ENCODE assay signal across 8 cellular contexts in genomic region chr10:91908358-91909177, GRCh38. TPM values are rescaled to one million over a fixed set of nuclear protein-coding genes. Genes with fewer than 3 reads are reported as not detected.
A peak's percentile ranks its signal among the peaks of the same experiment; 100 is the strongest.
DNase-seq lines count a peak whose midpoint lies in the region; ATAC-seq and TF ChIP-seq lines count a peak whose summit lies in the region.

No MANE protein-coding gene starts in this region.

- peak overlapping the region; percentile 94 to 95 for H3K4me3 Mint-ChIP-seq in activated T-cell treated with anti-CD3 and anti-CD28 coated beads, Interleukin-2, amount 50 U/mL, for 72 hours
- peak overlapping the region; percentile 95 for H3K4me3 Mint-ChIP-seq in natural killer cell

- TF ChIP-seq CTCF in natural killer cell (IDR thresholded peaks at IDR 0.05): peak; percentile 46

- peaks cover 9% of the 10 kb centered on the region for H3K27me3 Mint-ChIP-seq in activated T-cell treated with anti-CD3 and anti-CD28 coated beads, Interleukin-2, amount 50 U/mL, for 72 hours (ENCODE audit: low read depth)
- peaks cover 2 to 6% of the 10 kb centered on the region in 2 donors for H3K27me3 Mint-ChIP-seq in natural killer cell (ENCODE audit: low read depth in 2 of 2)

- WGBS in HUES64: under 1% methylated on average over 93 of the region's 94 CpGs

- peak overlapping the region; percentile 87 for H3K4me3 ChIP-seq in HUES64 (ENCODE audit: low read length)

- no peaks in the 10 kb centered on the region for H3K9me3 ChIP-seq in HUES64 (ENCODE audit: insufficient read depth, low read depth, low read length)

- ATAC-seq in GM21515 (IDR thresholded peaks at IDR 0.05; ENCODE audit: unreplicated experiment) (peak; percentile 93), natural killer cell (peak; percentile 81 to 91 (median 85))
- ATAC-seq in activated T-cell treated with anti-CD3 and anti-CD28 coated beads, Interleukin-2, amount 50 U/mL, for 72 hours (replicated peaks in 1 of 2): peak; percentile 90 to 91
- ATAC-seq in stimulated activated naive CD8-positive, alpha-beta T cell treated with anti-CD3 and anti-CD28 coated beads, Interleukin-15, Interleukin-2, amounts not matched to agents 100 U/mL and 50 U/mL, for 24 hours: peak; percentile 90

- DNase-seq in DMS79 treated with DMSO at 0.1 percent for 48 hours (lab: John Stamatoyannopoulos, UW) (peak; percentile 34), OCI-M2 (lab: John Stamatoyannopoulos, UW; ENCODE audit: unreplicated experiment) (peak; percentile 61), fibroblast of peridontal ligament (ENCODE audit: extremely low read depth) (peak; percentile 64), natural killer cell (peak; percentile 68)
- DNase-seq in activated T-cell treated with anti-CD3 and anti-CD28 coated beads, Interleukin-2, amount 50 U/mL, for 72 hours: peak; percentile 79
- DNase-seq in stimulated activated naive CD8-positive, alpha-beta T cell treated with anti-CD3 and anti-CD28 coated beads, Interleukin-15, Interleukin-2, amounts not matched to agents 100 U/mL and 50 U/mL, for 24 hours: peak; percentile 78

- H3K36me3 ChIP-seq in HUES64 (ENCODE audit: insufficient read depth, low read length): peaks cover 22% of the 10 kb centered on the region

- H3K9me3 Mint-ChIP-seq in activated T-cell treated with anti-CD3 and anti-CD28 coated beads, Interleukin-2, amount 50 U/mL, for 72 hours: no peaks in the 10 kb centered on the region
- H3K9me3 Mint-ChIP-seq in natural killer cell: no peaks in the 10 kb centered on the region

- H3K4me1 Mint-ChIP-seq in activated T-cell treated with anti-CD3 and anti-CD28 coated beads, Interleukin-2, amount 50 U/mL, for 72 hours (ENCODE audit: low read depth): peaks cover 28% of the 10 kb centered on the region
- H3K4me1 Mint-ChIP-seq in natural killer cell: peaks cover 26% of the 10 kb centered on the region in 2 donors

- H3K36me3 Mint-ChIP-seq in activated T-cell treated with anti-CD3 and anti-CD28 coated beads, Interleukin-2, amount 50 U/mL, for 72 hours (ENCODE audit: insufficient read depth in 2 of 2): peaks cover 0 to 7% of the 10 kb centered on the region in 2 donors
- H3K36me3 Mint-ChIP-seq in natural killer cell: no peaks in the 10 kb centered on the region

- H3K27ac ChIP-seq in HUES64 (ENCODE audit: low read depth, low read length): peak overlapping the region; percentile 68

- intact Hi-C loops in natural killer cell (cut with micrococcal nuclease): loop anchor here (2.0 kb wide), 2 partner anchors 14 to 110 kb away; partner anchors contain the start of genes BTAF1 and TNKS2

- H3K4me1 ChIP-seq in HUES64 (ENCODE audit: insufficient read depth, low read length): peaks cover 13% of the 10 kb centered on the region

- H3K27ac Mint-ChIP-seq in activated T-cell treated with anti-CD3 and anti-CD28 coated beads, Interleukin-2, amount 50 U/mL, for 72 hours: peak overlapping the region; percentile 79
- H3K27ac Mint-ChIP-seq in natural killer cell: peak overlapping the region; percentile 85 to 88

- H3K27me3 ChIP-seq in HUES64 (ENCODE audit: insufficient read depth, low read length): peaks cover under 1% of the 10 kb centered on the region; the same call in 1 of the 2 replicates

- peak overlapping the region; percentile 79 for H3K9ac ChIP-seq in HUES64 (ENCODE audit: low read depth, low read length)

RNA-seq across cellular contexts. Expression of gene FGFBP3, which starts 0.7 kb away (rescaled TPM):
- polyA plus RNA-seq in HUES64 (2013, experiment 1 of 2): 108 TPM
- polyA plus RNA-seq in HUES64 (2013, experiment 2 of 2): 172 TPM
- 1 to 10 TPM; 1.1 to 1.4 TPM for total RNA-seq in activated T-cell treated with anti-CD3 and anti-CD28 coated beads, Interleukin-2, amount 50 U/mL, for 72 hours
- 1 to 10 TPM; 2.0 to 2.9 (median 2.4) TPM for total RNA-seq in natural killer cell

RNA-seq across cellular contexts. Expression of gene BTAF1, which starts 15.0 kb away (rescaled TPM):
- polyA plus RNA-seq in HUES64 (2013, experiment 1 of 2): 19.9 TPM
- 23.2 TPM for polyA plus RNA-seq in HUES64 (2013, experiment 2 of 2)
- 10 to 100 TPM; 53.7 to 66.1 TPM for total RNA-seq in activated T-cell treated with anti-CD3 and anti-CD28 coated beads, Interleukin-2, amount 50 U/mL, for 72 hours
- total RNA-seq in natural killer cell: 10 to 100 TPM; 77.3 to 88.7 (median 80.7) TPM

Comparison
In these comparisons a context has a peak if more than half of its experiments do, and no peak if none do; other contexts are left out.
1. Peak in every context shown above with its lines: DNase-seq, ATAC-seq, H3K4me3 ChIP-seq and H3K27ac ChIP-seq.